In genomic region chr2:171921970-171922229, GRCh38 we compare ENCODE assay signal across 8 cellular contexts. TPM values are rescaled to one million over a fixed set of nuclear protein-coding genes. Genes with fewer than 3 reads are reported as not detected.
DNase-seq lines count a peak whose midpoint lies in the region; ATAC-seq and TF ChIP-seq lines count a peak whose summit lies in the region.

No MANE protein-coding gene starts in this region.

- H3K4me3 Mint-ChIP-seq in activated T-cell treated with anti-CD3 and anti-CD28 coated beads, Interleukin-2, amount 50 U/mL, for 24 hours, result peak overlapping the region; percentile 95
- H3K4me3 Mint-ChIP-seq in activated naive CD8-positive, alpha-beta T cell treated with anti-CD3 and anti-CD28 coated beads for 36 hours, result peak overlapping the region; percentile 93

- intact Hi-C loops in left lung (cut with DNase I), result no loop called here

- TF ChIP-seq EP300 in tibial nerve (IDR thresholded peaks at IDR 0.05), result no peak

- DNase-seq in activated T-cell treated with anti-CD3 and anti-CD28 coated beads, Interleukin-2, amount 50 U/mL, for 24 hours, result no peak
- DNase-seq in activated T-cell treated with anti-CD3 and anti-CD28 coated beads for 4 hours, result no peak
- no peak for DNase-seq in activated naive CD8-positive, alpha-beta T cell treated with anti-CD3 and anti-CD28 coated beads for 36 hours
- DNase-seq in left lung, result no peak
- DNase-seq in tibial nerve (ENCODE audit: low spot score in 2 of 2), result no peak
- DNase-seq in NCI-H2029 (lab: John Stamatoyannopoulos, UW), result no peak
- DNase-seq in NCI-H1092 (lab: John Stamatoyannopoulos, UW), result no peak

- no peaks in the 10 kb centered on the region for H3K27me3 Mint-ChIP-seq in activated T-cell treated with anti-CD3 and anti-CD28 coated beads, Interleukin-2, amount 50 U/mL, for 24 hours
- H3K27me3 Mint-ChIP-seq in activated naive CD8-positive, alpha-beta T cell treated with anti-CD3 and anti-CD28 coated beads for 36 hours, result no peaks in the 10 kb centered on the region

- no peaks in the 10 kb centered on the region for H3K9me3 Mint-ChIP-seq in activated T-cell treated with anti-CD3 and anti-CD28 coated beads, Interleukin-2, amount 50 U/mL, for 24 hours
- no peaks in the 10 kb centered on the region for H3K9me3 Mint-ChIP-seq in activated naive CD8-positive, alpha-beta T cell treated with anti-CD3 and anti-CD28 coated beads for 36 hours

- H3K9me3 ChIP-seq in left lung, result no peaks in the 10 kb centered on the region
- no peaks in the 10 kb centered on the region for H3K9me3 ChIP-seq in tibial nerve

- no peak for TF ChIP-seq CTCF in left lung (IDR thresholded peaks at IDR 0.05)
- TF ChIP-seq CTCF in tibial nerve (IDR thresholded peaks at IDR 0.05), result no peak

- WGBS in tibial nerve, 2 donors, result 12 to 15% methylated on average over 5 of the region's 5 CpGs

- H3K27me3 ChIP-seq in left lung, result no peaks in the 10 kb centered on the region
- no peaks in the 10 kb centered on the region for H3K27me3 ChIP-seq in tibial nerve

- H3K36me3 ChIP-seq in left lung, result peaks cover 0 to 11% of the 10 kb centered on the region in 2 donors
- peaks cover 0 to 8% (median 0%) of the 10 kb centered on the region in 3 donors for H3K36me3 ChIP-seq in tibial nerve

- ATAC-seq in left lung (no peak), HG03159 (IDR thresholded peaks at IDR 0.05; ENCODE audit: unreplicated experiment) (no peak)

- H3K4me3 ChIP-seq in left lung (peak overlapping the region; percentile 71 to 74), tibial nerve (peak overlapping the region; percentile 54 to 77 (median 71))

- H3K27ac Mint-ChIP-seq in activated T-cell treated with anti-CD3 and anti-CD28 coated beads, Interleukin-2, amount 50 U/mL, for 24 hours, result peak overlapping the region; percentile 99
- peak overlapping the region; percentile 95 for H3K27ac Mint-ChIP-seq in activated naive CD8-positive, alpha-beta T cell treated with anti-CD3 and anti-CD28 coated beads for 36 hours

- H3K36me3 Mint-ChIP-seq in activated T-cell treated with anti-CD3 and anti-CD28 coated beads, Interleukin-2, amount 50 U/mL, for 24 hours (ENCODE audit: low read depth), result peaks cover 43% of the 10 kb centered on the region
- peaks cover 10% of the 10 kb centered on the region for H3K36me3 Mint-ChIP-seq in activated naive CD8-positive, alpha-beta T cell treated with anti-CD3 and anti-CD28 coated beads for 36 hours

- H3K27ac ChIP-seq in left lung, result peak overlapping the region; percentile 69 to 94
- H3K27ac ChIP-seq in tibial nerve, result peak overlapping the region; percentile 91 to 94 (median 94)

- TF ChIP-seq POLR2A in tibial nerve (IDR thresholded peaks at IDR 0.05), result no peak

- peaks cover 35% of the 10 kb centered on the region for H3K4me1 Mint-ChIP-seq in activated T-cell treated with anti-CD3 and anti-CD28 coated beads, Interleukin-2, amount 50 U/mL, for 24 hours (ENCODE audit: low read depth)
- peaks cover 32% of the 10 kb centered on the region for H3K4me1 Mint-ChIP-seq in activated naive CD8-positive, alpha-beta T cell treated with anti-CD3 and anti-CD28 coated beads for 36 hours

- H3K4me1 ChIP-seq in left lung (peaks cover 7 to 36% of the 10 kb centered on the region in 2 donors), tibial nerve (peaks cover 0 to 27% (median 15%) of the 10 kb centered on the region in 4 donors)

RNA-seq across cellular contexts. Expression of gene HAT1, which starts 0.4 kb away (rescaled TPM):
- total RNA-seq in activated naive CD8-positive, alpha-beta T cell treated with anti-CD3 and anti-CD28 coated beads for 36 hours, result 10 to 100 TPM; 92.4 to 95.6 TPM
- total RNA-seq in left lung, result 10 to 100 TPM; 29.7 to 41.0 TPM
- total RNA-seq in tibial nerve, result 10 to 100 TPM; 18.8 to 32.7 (median 25.3) TPM

RNA-seq across cellular contexts. Expression of gene SLC25A12, which starts 27.9 kb away (rescaled TPM):
- total RNA-seq in activated naive CD8-positive, alpha-beta T cell treated with anti-CD3 and anti-CD28 coated beads for 36 hours, result 10 to 100 TPM; 24.5 to 25.5 TPM
- total RNA-seq in left lung, result 10 to 100 TPM; 10.1 to 14.5 TPM
- 10 to 100 TPM; 15.9 to 20.5 (median 18.6) TPM for total RNA-seq in tibial nerve
